ENCODE assay signal across 1 cellular context in genomic region chr2:216692636-216693413, GRCh38.
TF ChIP-seq lines count a peak whose summit lies in the region.

No MANE protein-coding gene starts in this region.

TF ChIP-seq in GM23338, 12 proteins besides CTCF, POLR2A, EP300 and RAD21 (continued from another document):
- TF ChIP-seq ZNF462 (CRISPR knock-in tag; IDR thresholded peaks at IDR 0.05) (no peak), EZH2 (IDR thresholded peaks at IDR 0.05; ENCODE audit: low read depth, unreplicated experiment) (no peak), ZNF114 (CRISPR knock-in tag; IDR thresholded peaks at IDR 0.05) (no peak), STAT1 (IDR thresholded peaks at IDR 0.05; ENCODE audit: unreplicated experiment) (no peak), NANOG (IDR thresholded peaks at IDR 0.05; ENCODE audit: borderline replicate concordance) (no peak), ZNF331 (CRISPR knock-in tag; IDR thresholded peaks at IDR 0.05; ENCODE audit: low read depth) (no peak), EZH2phosphoT487 (IDR thresholded peaks at IDR 0.05; ENCODE audit: unreplicated experiment) (no peak), POLR2AphosphoS5 (IDR thresholded peaks at IDR 0.05; ENCODE audit: low read depth) (no peak), CREB1 (CRISPR knock-in tag; IDR thresholded peaks at IDR 0.05; ENCODE audit: low read depth) (no peak)
